1 cellular context compared by ENCODE assay signal in the genomic region with DNA sequence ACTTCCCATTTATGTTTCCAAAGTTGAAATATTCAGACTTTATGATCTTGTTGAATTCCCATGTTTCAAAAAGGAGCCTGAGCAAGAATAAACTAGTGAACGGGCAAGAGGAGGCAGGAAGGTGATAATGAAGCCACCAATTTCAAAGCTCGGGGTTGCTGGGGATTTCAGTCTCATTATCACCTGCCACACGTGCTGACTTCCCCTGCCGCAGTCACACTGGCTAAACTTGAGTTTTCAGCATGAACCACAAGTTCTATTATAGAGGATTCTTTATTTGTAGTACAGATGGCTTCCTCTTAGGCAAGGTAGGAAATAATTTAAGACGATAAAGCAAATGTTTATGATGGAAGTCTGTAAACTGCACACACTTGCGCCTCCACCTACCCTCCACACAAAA.
TF ChIP-seq lines count a peak whose summit lies in the region.

No MANE protein-coding gene starts in this region.

TF ChIP-seq in GM12878, 131 proteins besides CTCF, POLR2A, EP300 and RAD21:
- peak; percentile 47; the same call in 1 of the 2 replicates for TF ChIP-seq MTA2 (IDR thresholded peaks at IDR 0.05; ENCODE audit: low read depth)
- TF ChIP-seq KAT2A (conservative IDR thresholded peaks at IDR 0.05; ENCODE audit: control insufficient read depth, low read depth, low read length): no peak
- no peak for TF ChIP-seq ATF7 (IDR thresholded peaks at IDR 0.05; ENCODE audit: low read depth)
- TF ChIP-seq BHLHE40 (IDR thresholded peaks at IDR 0.05; ENCODE audit: borderline replicate concordance in 1 of 2, low read depth in 2 of 2, low read length in 1 of 2): peak; percentile 92 to 94
- TF ChIP-seq, protein P1, sequence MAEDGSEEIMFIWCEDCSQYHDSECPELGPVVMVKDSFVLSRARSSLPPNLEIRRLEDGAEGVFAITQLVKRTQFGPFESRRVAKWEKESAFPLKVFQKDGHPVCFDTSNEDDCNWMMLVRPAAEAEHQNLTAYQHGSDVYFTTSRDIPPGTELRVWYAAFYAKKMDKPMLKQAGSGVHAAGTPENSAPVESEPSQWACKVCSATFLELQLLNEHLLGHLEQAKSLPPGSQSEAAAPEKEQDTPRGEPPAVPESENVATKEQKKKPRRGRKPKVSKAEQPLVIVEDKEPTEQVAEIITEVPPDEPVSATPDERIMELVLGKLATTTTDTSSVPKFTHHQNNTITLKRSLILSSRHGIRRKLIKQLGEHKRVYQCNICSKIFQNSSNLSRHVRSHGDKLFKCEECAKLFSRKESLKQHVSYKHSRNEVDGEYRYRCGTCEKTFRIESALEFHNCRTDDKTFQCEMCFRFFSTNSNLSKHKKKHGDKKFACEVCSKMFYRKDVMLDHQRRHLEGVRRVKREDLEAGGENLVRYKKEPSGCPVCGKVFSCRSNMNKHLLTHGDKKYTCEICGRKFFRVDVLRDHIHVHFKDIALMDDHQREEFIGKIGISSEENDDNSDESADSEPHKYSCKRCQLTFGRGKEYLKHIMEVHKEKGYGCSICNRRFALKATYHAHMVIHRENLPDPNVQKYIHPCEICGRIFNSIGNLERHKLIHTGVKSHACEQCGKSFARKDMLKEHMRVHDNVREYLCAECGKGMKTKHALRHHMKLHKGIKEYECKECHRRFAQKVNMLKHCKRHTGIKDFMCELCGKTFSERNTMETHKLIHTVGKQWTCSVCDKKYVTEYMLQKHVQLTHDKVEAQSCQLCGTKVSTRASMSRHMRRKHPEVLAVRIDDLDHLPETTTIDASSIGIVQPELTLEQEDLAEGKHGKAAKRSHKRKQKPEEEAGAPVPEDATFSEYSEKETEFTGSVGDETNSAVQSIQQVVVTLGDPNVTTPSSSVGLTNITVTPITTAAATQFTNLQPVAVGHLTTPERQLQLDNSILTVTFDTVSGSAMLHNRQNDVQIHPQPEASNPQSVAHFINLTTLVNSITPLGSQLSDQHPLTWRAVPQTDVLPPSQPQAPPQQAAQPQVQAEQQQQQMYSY (CRISPR knock-in tag; IDR thresholded peaks at IDR 0.05): no peak
- TF ChIP-seq RUNX3 (IDR thresholded peaks at IDR 0.05; ENCODE audit: low read length): 0 out of 2 replicates have a peak, but pooled peaks have one; percentile 15
- no peak for TF ChIP-seq RAD51 (IDR thresholded peaks at IDR 0.05)
- TF ChIP-seq ZNF687 (IDR thresholded peaks at IDR 0.05): no peak
